Comparison of ENCODE assay signal across 8 cellular contexts in the genomic region with DNA sequence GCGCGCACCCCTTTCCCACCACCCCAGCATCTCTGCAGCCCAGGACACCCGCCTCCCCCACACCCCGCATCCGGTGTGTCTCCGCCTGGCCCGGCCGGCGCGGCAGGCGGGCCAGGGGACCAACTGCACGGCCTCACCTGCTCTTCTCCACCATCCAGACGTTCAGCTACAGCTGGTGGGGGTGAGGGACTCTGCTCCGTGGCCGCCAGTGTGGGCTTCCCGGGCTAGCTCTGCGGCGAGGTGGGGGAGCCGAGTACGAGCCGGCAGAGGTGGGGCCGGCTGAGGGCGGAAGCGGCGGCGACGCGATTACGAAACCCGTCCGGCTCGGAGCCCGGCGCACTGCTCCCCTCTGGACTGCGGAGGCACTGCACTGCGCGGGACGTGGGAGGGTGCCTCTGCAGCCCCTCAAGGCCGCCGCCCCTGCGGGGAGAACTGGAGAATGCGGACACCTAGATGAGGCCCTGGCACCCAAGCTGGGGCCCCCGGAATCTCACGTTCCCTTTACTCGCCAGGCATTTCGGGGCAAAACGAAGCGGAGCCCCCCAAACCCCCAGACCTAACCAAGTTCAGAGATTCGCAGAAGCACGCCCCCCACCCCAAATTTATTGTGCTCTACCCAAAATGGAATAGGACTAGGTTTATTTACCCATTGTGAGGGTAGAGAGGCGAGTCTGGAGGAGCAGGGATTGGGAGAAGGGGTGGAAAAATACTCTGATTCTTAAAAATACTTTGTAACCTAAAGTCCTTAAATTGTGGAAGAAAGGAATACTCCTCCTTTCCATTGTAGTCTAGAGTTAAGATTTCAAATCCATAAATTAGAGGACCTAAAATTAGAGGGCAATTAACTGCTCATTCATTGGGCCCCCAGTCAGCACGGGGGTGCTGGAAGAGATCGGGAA. TPM values are rescaled to one million over a fixed set of nuclear protein-coding genes. Genes with fewer than 3 reads are reported as not detected.
A peak's percentile ranks its signal among the peaks of the same experiment; 100 is the strongest.
DNase-seq lines count a peak whose midpoint lies in the region; ATAC-seq and TF ChIP-seq lines count a peak whose summit lies in the region.

A gene with protein sequence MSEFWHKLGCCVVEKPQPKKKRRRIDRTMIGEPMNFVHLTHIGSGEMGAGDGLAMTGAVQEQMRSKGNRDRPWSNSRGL (minus strand): TSS at position 281 of the 899 bp plus-strand sequence. CDS start 3,892 bp downstream, outside the sequence.

- TF ChIP-seq CTCF in WTC11 (IDR thresholded peaks at IDR 0.05): 0 out of 2 replicates have a peak, but pooled peaks have one; percentile 35

- CTCF ChIA-PET in WTC11 (lab: Charles Lee): interaction anchor here (0.5 to 6.5 kb wide), 15 partner anchors 11 to 190 kb away, joined by 3 to 43 read pairs (median 6); a partner anchor contains a TSS

- POLR2A ChIA-PET in WTC11 (lab: Charles Lee): interaction anchor here (0.6 to 2.3 kb wide), 5 partner anchors 11 to 106 kb away, joined by 3 to 13 read pairs (median 6); a partner anchor contains a TSS

- peaks cover 33% of the 10 kb centered on the region for H3K4me1 ChIP-seq in ACC112 (ENCODE audit: control insufficient read depth, insufficient read depth, low read length, unreplicated experiment)

- peaks cover 11% of the 10 kb centered on the region for H3K36me3 ChIP-seq in ACC112 (ENCODE audit: insufficient read depth, low read length)

- peak within 1 kb of the TSS; percentile 99 for H3K27ac ChIP-seq in ACC112 (ENCODE audit: low read depth, low read length)
- H3K27ac ChIP-seq in caudate nucleus (ENCODE audit: low read depth, low read length): peak within 1 kb of the TSS; percentile 92

- ATAC-seq in HG03095 (IDR thresholded peaks at IDR 0.05; ENCODE audit: unreplicated experiment): peak; percentile 74
- ATAC-seq in WTC11: peak; percentile 84

- H3K36me3 Mint-ChIP-seq in WTC11: peaks cover 27% of the 10 kb centered on the region

- no peaks in the 10 kb centered on the region for H3K27me3 ChIP-seq in ACC112 (ENCODE audit: insufficient read depth, low read length)

- peak within 1 kb of the TSS; percentile 53 for H2AFZ ChIP-seq in ACC112 (ENCODE audit: low read length, unreplicated experiment)

- peaks cover 48% of the 10 kb centered on the region for H3K4me1 Mint-ChIP-seq in WTC11

- peaks cover 95% of the 10 kb centered on the region for H3K79me2 ChIP-seq in ACC112 (ENCODE audit: control insufficient read depth, insufficient read depth, low read length, unreplicated experiment)

- peak; percentile 93 for TF ChIP-seq POLR2A in GM18526 (IDR thresholded peaks at IDR 0.05; ENCODE audit: extremely low read depth, insufficient read length)

- peak within 1 kb of the TSS; percentile 86 for H3K27ac Mint-ChIP-seq in WTC11

- DNase-seq in NCI-H2227 (lab: John Stamatoyannopoulos, UW; ENCODE audit: unreplicated experiment) (peak; percentile 93), WTC11 (ENCODE audit: low spot score) (peak; percentile 86), caudate nucleus (lab: John Stamatoyannopoulos, UW) (peak in 55 of 61 donors; percentile 23 to 82 (median 59)), islet precursor cell (peak; percentile 90)
- DNase-seq in stimulated activated CD4-positive, alpha-beta T cell treated with anti-CD3 and anti-CD28 coated beads, Interleukin-15, amount 100 ng/mL, for 1 hour (ENCODE audit: low read depth in 1 of 2, low spot score in 1 of 2): peak; percentile 69 to 73

- no peaks in the 10 kb centered on the region for H3K9me3 Mint-ChIP-seq in WTC11

- H3K27me3 Mint-ChIP-seq in WTC11 (ENCODE audit: low read depth): no peaks in the 10 kb centered on the region

- peak within 1 kb of the TSS; percentile 79 for H3K4me3 Mint-ChIP-seq in WTC11

- H3K4me3 ChIP-seq in ACC112 (ENCODE audit: low read depth, low read length): peak within 1 kb of the TSS; percentile 83

TF ChIP-seq in WTC11, 78 proteins besides CTCF, POLR2A, EP300 and RAD21 (continues in another document):
- TF ChIP-seq ELF4 (CRISPR knock-in tag; IDR thresholded peaks at IDR 0.05; ENCODE audit: low read depth) (0 out of 2 replicates have a peak, but pooled peaks have one; percentile 56), NFATC4 (CRISPR knock-in tag; IDR thresholded peaks at IDR 0.05) (no peak), ZNF121 (CRISPR knock-in tag; IDR thresholded peaks at IDR 0.05) (no peak), ESRRA (CRISPR knock-in tag; IDR thresholded peaks at IDR 0.05; ENCODE audit: borderline replicate concordance) (peak; percentile 42; the same call in 1 of the 2 replicates), ATF1 (CRISPR knock-in tag; IDR thresholded peaks at IDR 0.05) (0 out of 2 replicates have a peak, but pooled peaks have one; percentile 21), FOXK1 (CRISPR knock-in tag; IDR thresholded peaks at IDR 0.05) (peak; percentile 65; the same call in 1 of the 2 replicates), ETV6 (CRISPR knock-in tag; IDR thresholded peaks at IDR 0.05) (peak; percentile 76; the same call in 1 of the 2 replicates), FOXP1 (CRISPR knock-in tag; IDR thresholded peaks at IDR 0.05; ENCODE audit: borderline replicate concordance) (peak; percentile 27; the same call in 1 of the 2 replicates), OVOL2 (CRISPR knock-in tag; IDR thresholded peaks at IDR 0.05; ENCODE audit: borderline replicate concordance) (no peak), ZNF232 (CRISPR knock-in tag; IDR thresholded peaks at IDR 0.05) (0 out of 2 replicates have a peak, but pooled peaks have one; percentile 35), KAT7 (CRISPR knock-in tag; IDR thresholded peaks at IDR 0.05; ENCODE audit: borderline replicate concordance) (peak; percentile 91; the same call in 1 of the 2 replicates), TP53 (CRISPR knock-in tag; IDR thresholded peaks at IDR 0.05) (peak; percentile 24), CREM (CRISPR knock-in tag; IDR thresholded peaks at IDR 0.05) (peak; percentile 74), JUN (CRISPR knock-in tag; IDR thresholded peaks at IDR 0.05) (0 out of 2 replicates have a peak, but pooled peaks have one; percentile 65)
- TF ChIP-seq, protein P1, sequence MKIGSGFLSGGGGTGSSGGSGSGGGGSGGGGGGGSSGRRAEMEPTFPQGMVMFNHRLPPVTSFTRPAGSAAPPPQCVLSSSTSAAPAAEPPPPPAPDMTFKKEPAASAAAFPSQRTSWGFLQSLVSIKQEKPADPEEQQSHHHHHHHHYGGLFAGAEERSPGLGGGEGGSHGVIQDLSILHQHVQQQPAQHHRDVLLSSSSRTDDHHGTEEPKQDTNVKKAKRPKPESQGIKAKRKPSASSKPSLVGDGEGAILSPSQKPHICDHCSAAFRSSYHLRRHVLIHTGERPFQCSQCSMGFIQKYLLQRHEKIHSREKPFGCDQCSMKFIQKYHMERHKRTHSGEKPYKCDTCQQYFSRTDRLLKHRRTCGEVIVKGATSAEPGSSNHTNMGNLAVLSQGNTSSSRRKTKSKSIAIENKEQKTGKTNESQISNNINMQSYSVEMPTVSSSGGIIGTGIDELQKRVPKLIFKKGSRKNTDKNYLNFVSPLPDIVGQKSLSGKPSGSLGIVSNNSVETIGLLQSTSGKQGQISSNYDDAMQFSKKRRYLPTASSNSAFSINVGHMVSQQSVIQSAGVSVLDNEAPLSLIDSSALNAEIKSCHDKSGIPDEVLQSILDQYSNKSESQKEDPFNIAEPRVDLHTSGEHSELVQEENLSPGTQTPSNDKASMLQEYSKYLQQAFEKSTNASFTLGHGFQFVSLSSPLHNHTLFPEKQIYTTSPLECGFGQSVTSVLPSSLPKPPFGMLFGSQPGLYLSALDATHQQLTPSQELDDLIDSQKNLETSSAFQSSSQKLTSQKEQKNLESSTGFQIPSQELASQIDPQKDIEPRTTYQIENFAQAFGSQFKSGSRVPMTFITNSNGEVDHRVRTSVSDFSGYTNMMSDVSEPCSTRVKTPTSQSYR (CRISPR knock-in tag; IDR thresholded peaks at IDR 0.05): peak; percentile 38; the same call in 1 of the 2 replicates
- TF ChIP-seq, protein P2, sequence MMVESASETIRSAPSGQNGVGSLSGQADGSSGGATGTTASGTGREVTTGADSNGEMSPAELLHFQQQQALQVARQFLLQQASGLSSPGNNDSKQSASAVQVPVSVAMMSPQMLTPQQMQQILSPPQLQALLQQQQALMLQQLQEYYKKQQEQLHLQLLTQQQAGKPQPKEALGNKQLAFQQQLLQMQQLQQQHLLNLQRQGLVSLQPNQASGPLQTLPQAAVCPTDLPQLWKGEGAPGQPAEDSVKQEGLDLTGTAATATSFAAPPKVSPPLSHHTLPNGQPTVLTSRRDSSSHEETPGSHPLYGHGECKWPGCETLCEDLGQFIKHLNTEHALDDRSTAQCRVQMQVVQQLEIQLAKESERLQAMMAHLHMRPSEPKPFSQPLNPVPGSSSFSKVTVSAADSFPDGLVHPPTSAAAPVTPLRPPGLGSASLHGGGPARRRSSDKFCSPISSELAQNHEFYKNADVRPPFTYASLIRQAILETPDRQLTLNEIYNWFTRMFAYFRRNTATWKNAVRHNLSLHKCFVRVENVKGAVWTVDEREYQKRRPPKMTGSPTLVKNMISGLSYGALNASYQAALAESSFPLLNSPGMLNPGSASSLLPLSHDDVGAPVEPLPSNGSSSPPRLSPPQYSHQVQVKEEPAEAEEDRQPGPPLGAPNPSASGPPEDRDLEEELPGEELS (CRISPR knock-in tag; IDR thresholded peaks at IDR 0.05): no peak; the same call in 1 of the 2 replicates
- TF ChIP-seq, protein P3, sequence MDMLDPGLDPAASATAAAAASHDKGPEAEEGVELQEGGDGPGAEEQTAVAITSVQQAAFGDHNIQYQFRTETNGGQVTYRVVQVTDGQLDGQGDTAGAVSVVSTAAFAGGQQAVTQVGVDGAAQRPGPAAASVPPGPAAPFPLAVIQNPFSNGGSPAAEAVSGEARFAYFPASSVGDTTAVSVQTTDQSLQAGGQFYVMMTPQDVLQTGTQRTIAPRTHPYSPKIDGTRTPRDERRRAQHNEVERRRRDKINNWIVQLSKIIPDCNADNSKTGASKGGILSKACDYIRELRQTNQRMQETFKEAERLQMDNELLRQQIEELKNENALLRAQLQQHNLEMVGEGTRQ (CRISPR knock-in tag; IDR thresholded peaks at IDR 0.05): no peak
- TF ChIP-seq, protein P4, sequence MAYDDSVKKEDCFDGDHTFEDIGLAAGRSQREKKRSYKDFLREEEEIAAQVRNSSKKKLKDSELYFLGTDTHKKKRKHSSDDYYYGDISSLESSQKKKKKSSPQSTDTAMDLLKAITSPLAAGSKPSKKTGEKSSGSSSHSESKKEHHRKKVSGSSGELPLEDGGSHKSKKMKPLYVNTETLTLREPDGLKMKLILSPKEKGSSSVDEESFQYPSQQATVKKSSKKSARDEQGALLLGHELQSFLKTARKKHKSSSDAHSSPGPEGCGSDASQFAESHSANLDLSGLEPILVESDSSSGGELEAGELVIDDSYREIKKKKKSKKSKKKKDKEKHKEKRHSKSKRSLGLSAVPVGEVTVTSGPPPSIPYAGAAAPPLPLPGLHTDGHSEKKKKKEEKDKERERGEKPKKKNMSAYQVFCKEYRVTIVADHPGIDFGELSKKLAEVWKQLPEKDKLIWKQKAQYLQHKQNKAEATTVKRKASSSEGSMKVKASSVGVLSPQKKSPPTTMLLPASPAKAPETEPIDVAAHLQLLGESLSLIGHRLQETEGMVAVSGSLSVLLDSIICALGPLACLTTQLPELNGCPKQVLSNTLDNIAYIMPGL (CRISPR knock-in tag; IDR thresholded peaks at IDR 0.05): peak; percentile 98; the same call in 1 of the 2 replicates

RNA-seq across cellular contexts. Expression of the gene that starts here (rescaled TPM):
- total RNA-seq in WTC11 (2021): 72.8 to 76.3 TPM (median 75.5 TPM) in 3 replicates

Comparison
In these comparisons a context has a peak if more than half of its experiments do, and no peak if none do; other contexts are left out.
1. Peak in every context shown above with its lines: DNase-seq, ATAC-seq, H3K4me3 ChIP-seq and H3K27ac ChIP-seq.